ENCODE assay signal across 12 cellular contexts in genomic region chr16:81265658-81266451, GRCh38. TPM values are rescaled to one million over a fixed set of nuclear protein-coding genes. Genes with fewer than 3 reads are reported as not detected.
DNase-seq lines count a peak whose midpoint lies in the region; ATAC-seq and TF ChIP-seq lines count a peak whose summit lies in the region.
"Had no signal": no experiment of that assay in that cellular context is flagged by ENCODE, and none has a peak within 500 bp of the region (broad histone marks: within the 10 kb centered on the region; RNA-seq: fewer than 3 reads in every experiment).

No MANE protein-coding gene starts in this region.

- H3K4me3 ChIP-seq in heart right ventricle (no peak overlapping the region), ovary (no peak overlapping the region), SJCRH30 (no peak overlapping the region)
- H3K4me3 ChIP-seq: ascending aorta had no signal

- intact Hi-C loops in heart right ventricle (cut with DNase I): loop anchor here in 1 of 10 donors (5.0 kb wide), 1 partner anchor 46 kb away; the partner anchor contains the start of gene GAN
- intact Hi-C loops in ovary (cut with DNase I): no loop called here

- H3K27me3 ChIP-seq in heart right ventricle: no peaks in the 10 kb centered on the region
- no peaks in the 10 kb centered on the region for H3K27me3 ChIP-seq in ovary
- no peaks in the 10 kb centered on the region for H3K27me3 ChIP-seq in SJCRH30
- H3K27me3 ChIP-seq: ascending aorta had no signal

- TF ChIP-seq POLR2A in ovary (IDR thresholded peaks at IDR 0.05) (no peak), GM18505 (IDR thresholded peaks at IDR 0.05; ENCODE audit: borderline replicate concordance, extremely low read depth, insufficient read depth, insufficient read length) (no peak)

- WGBS in heart right ventricle, 2 donors: 50 to 56% methylated on average over 5 of the region's 5 CpGs
- 40 to 47% (median 44%) methylated on average over 5 of the region's 5 CpGs for WGBS in ovary, 3 donors

- peak; percentile 91 to 98 (median 96) for ATAC-seq in heart right ventricle
- no peak for ATAC-seq in HG03175 (IDR thresholded peaks at IDR 0.05; ENCODE audit: unreplicated experiment)
- ATAC-seq in GM18505 (IDR thresholded peaks at IDR 0.05; ENCODE audit: unreplicated experiment): no peak

- peaks cover 5 to 29% (median 12%) of the 10 kb centered on the region in 9 donors for H3K4me1 ChIP-seq in heart right ventricle
- H3K4me1 ChIP-seq in ovary (ENCODE audit: insufficient read depth): peaks cover 20% of the 10 kb centered on the region
- H3K4me1 ChIP-seq in SJCRH30: no peaks in the 10 kb centered on the region
- H3K4me1 ChIP-seq: ascending aorta had no signal

- H3K9me3 ChIP-seq in heart right ventricle (no peaks in the 10 kb centered on the region), ovary (no peaks in the 10 kb centered on the region), SJCRH30 (replicated peaks) (no peaks in the 10 kb centered on the region)
- H3K9me3 ChIP-seq: ascending aorta had no signal

- no peak for TF ChIP-seq CTCF in heart right ventricle (IDR thresholded peaks at IDR 0.05)
- no peak for TF ChIP-seq CTCF in ovary (IDR thresholded peaks at IDR 0.05)

- H3K36me3 ChIP-seq in heart right ventricle: no peaks in the 10 kb centered on the region
- no peaks in the 10 kb centered on the region for H3K36me3 ChIP-seq in ovary
- H3K36me3 ChIP-seq in SJCRH30: no peaks in the 10 kb centered on the region
- H3K36me3 ChIP-seq: ascending aorta had no signal

- TF ChIP-seq EP300 in ovary (IDR thresholded peaks at IDR 0.05): no peak

- DNase-seq in C1 segment of cervical spinal cord (lab: John Stamatoyannopoulos, UW) (peak in 10 of 14 donors; percentile 2 to 72 (median 33)), amygdala (lab: John Stamatoyannopoulos, UW) (peak in 43 of 56 donors; percentile 3 to 74 (median 31)), heart right ventricle (peak; percentile 84 to 89), ovary (peak; percentile 89 to 92 (median 90)), cerebellar cortex (ENCODE audit: low spot score) (no peak), SJCRH30 (no peak)
- DNase-seq: AML-193 had no signal

- peak overlapping the region in 6 of 10 donors; percentile 27 to 58 (median 48) for H3K27ac ChIP-seq in heart right ventricle
- H3K27ac ChIP-seq in ovary: peak overlapping the region; percentile 19 to 44
- no peak overlapping the region for H3K27ac ChIP-seq in SJCRH30
- H3K27ac ChIP-seq: ascending aorta had no signal

RNA-seq across cellular contexts. Expression of gene BCO1, which starts 27.4 kb away (rescaled TPM):
- total RNA-seq in heart right ventricle (under 1 TPM in 2 of 10 donors, not detected in 8; 0.20 to 0.42 TPM), ovary (1 to 10 TPM in 2 of 7 donors, under 1 TPM in 5; 0.45 to 2.5 (median 0.83) TPM)
- polyA plus RNA-seq in heart right ventricle (not detected), ovary (1 to 10 TPM; 1.0 to 1.1 TPM)
- total RNA-seq in SJCRH30 (2014; rRNA removed; shearing (Covaris generic)): not detected in 2 replicates
- total RNA-seq: ascending aorta, glomerular endothelial cell had no signal
- polyA plus RNA-seq: neural cell had no signal

RNA-seq across cellular contexts. Expression of gene GAN, which starts 48.9 kb away (rescaled TPM):
- 10 to 100 TPM in 8 of 10 donors, 1 to 10 TPM in 2; 9.7 to 17.7 (median 12.8) TPM for total RNA-seq in heart right ventricle
- polyA plus RNA-seq in heart right ventricle: 1 to 10 TPM in 1 of 2 donors, under 1 TPM in 1; 0.94 to 2.3 TPM
- 10 to 100 TPM in 4 of 7 donors, 1 to 10 TPM in 3; 4.5 to 11.5 (median 10.1) TPM for total RNA-seq in ovary
- 1 to 10 TPM; 1.1 to 2.1 TPM for polyA plus RNA-seq in ovary
- total RNA-seq in SJCRH30 (2014; rRNA removed; shearing (Covaris generic)): 7.9 and 10.0 TPM in 2 replicates

Comparison
In these comparisons a context has a peak if more than half of its experiments do, and no peak if none do; other contexts are left out.
1. DNase-seq: peak in C1 segment of cervical spinal cord (10 of 14), amygdala (43 of 56), heart right ventricle (2 of 2) and ovary (5 of 5); none in cerebellar cortex (single experiment) and SJCRH30 (0 of 2).
2. ATAC-seq: peak in heart right ventricle (8 of 8); none in HG03175 (single experiment) and GM18505 (single experiment).